Comparison of ENCODE assay signal across 1 cellular context in the genomic region with DNA sequence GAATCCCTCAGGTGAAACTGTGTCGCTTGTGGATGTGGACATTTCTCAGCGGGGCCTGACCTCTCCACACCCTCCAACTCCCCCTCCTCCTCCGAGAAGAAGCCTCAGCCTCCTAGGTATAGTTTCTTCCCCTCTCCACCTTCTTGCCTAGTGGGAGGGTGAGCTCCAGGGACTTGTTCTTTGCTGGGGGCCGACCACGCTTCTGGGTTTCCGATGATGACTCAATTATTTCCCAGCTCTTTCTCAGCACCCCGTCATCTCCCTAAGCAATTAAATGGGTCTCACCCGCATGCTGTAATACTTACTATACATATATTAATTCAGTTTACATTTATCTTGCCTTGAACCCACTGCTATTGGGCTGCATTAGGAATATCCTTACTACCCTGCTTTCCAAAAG.
TF ChIP-seq lines count a peak whose summit lies in the region.

No MANE protein-coding gene starts in this region.

TF ChIP-seq in GM23338, 12 proteins besides CTCF, POLR2A, EP300 and RAD21 (continued from another document):
- TF ChIP-seq, protein P1, sequence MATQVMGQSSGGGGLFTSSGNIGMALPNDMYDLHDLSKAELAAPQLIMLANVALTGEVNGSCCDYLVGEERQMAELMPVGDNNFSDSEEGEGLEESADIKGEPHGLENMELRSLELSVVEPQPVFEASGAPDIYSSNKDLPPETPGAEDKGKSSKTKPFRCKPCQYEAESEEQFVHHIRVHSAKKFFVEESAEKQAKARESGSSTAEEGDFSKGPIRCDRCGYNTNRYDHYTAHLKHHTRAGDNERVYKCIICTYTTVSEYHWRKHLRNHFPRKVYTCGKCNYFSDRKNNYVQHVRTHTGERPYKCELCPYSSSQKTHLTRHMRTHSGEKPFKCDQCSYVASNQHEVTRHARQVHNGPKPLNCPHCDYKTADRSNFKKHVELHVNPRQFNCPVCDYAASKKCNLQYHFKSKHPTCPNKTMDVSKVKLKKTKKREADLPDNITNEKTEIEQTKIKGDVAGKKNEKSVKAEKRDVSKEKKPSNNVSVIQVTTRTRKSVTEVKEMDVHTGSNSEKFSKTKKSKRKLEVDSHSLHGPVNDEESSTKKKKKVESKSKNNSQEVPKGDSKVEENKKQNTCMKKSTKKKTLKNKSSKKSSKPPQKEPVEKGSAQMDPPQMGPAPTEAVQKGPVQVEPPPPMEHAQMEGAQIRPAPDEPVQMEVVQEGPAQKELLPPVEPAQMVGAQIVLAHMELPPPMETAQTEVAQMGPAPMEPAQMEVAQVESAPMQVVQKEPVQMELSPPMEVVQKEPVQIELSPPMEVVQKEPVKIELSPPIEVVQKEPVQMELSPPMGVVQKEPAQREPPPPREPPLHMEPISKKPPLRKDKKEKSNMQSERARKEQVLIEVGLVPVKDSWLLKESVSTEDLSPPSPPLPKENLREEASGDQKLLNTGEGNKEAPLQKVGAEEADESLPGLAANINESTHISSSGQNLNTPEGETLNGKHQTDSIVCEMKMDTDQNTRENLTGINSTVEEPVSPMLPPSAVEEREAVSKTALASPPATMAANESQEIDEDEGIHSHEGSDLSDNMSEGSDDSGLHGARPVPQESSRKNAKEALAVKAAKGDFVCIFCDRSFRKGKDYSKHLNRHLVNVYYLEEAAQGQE (IDR thresholded peaks at IDR 0.05; ENCODE audit: unreplicated experiment) = no peak
- no peak for TF ChIP-seq EZH2 (IDR thresholded peaks at IDR 0.05; ENCODE audit: low read depth, unreplicated experiment)
- no peak for TF ChIP-seq JUNB (IDR thresholded peaks at IDR 0.05; ENCODE audit: unreplicated experiment)
- no peak for TF ChIP-seq STAT1 (IDR thresholded peaks at IDR 0.05; ENCODE audit: unreplicated experiment)
- TF ChIP-seq, protein P2, sequence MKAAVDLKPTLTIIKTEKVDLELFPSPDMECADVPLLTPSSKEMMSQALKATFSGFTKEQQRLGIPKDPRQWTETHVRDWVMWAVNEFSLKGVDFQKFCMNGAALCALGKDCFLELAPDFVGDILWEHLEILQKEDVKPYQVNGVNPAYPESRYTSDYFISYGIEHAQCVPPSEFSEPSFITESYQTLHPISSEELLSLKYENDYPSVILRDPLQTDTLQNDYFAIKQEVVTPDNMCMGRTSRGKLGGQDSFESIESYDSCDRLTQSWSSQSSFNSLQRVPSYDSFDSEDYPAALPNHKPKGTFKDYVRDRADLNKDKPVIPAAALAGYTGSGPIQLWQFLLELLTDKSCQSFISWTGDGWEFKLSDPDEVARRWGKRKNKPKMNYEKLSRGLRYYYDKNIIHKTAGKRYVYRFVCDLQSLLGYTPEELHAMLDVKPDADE (IDR thresholded peaks at IDR 0.05) = no peak
- no peak for TF ChIP-seq ZNF114 (CRISPR knock-in tag; IDR thresholded peaks at IDR 0.05)
- TF ChIP-seq ZNF331 (CRISPR knock-in tag; IDR thresholded peaks at IDR 0.05; ENCODE audit: low read depth) = no peak
- no peak for TF ChIP-seq CREB1 (CRISPR knock-in tag; IDR thresholded peaks at IDR 0.05; ENCODE audit: low read depth)
- TF ChIP-seq, protein P3, sequence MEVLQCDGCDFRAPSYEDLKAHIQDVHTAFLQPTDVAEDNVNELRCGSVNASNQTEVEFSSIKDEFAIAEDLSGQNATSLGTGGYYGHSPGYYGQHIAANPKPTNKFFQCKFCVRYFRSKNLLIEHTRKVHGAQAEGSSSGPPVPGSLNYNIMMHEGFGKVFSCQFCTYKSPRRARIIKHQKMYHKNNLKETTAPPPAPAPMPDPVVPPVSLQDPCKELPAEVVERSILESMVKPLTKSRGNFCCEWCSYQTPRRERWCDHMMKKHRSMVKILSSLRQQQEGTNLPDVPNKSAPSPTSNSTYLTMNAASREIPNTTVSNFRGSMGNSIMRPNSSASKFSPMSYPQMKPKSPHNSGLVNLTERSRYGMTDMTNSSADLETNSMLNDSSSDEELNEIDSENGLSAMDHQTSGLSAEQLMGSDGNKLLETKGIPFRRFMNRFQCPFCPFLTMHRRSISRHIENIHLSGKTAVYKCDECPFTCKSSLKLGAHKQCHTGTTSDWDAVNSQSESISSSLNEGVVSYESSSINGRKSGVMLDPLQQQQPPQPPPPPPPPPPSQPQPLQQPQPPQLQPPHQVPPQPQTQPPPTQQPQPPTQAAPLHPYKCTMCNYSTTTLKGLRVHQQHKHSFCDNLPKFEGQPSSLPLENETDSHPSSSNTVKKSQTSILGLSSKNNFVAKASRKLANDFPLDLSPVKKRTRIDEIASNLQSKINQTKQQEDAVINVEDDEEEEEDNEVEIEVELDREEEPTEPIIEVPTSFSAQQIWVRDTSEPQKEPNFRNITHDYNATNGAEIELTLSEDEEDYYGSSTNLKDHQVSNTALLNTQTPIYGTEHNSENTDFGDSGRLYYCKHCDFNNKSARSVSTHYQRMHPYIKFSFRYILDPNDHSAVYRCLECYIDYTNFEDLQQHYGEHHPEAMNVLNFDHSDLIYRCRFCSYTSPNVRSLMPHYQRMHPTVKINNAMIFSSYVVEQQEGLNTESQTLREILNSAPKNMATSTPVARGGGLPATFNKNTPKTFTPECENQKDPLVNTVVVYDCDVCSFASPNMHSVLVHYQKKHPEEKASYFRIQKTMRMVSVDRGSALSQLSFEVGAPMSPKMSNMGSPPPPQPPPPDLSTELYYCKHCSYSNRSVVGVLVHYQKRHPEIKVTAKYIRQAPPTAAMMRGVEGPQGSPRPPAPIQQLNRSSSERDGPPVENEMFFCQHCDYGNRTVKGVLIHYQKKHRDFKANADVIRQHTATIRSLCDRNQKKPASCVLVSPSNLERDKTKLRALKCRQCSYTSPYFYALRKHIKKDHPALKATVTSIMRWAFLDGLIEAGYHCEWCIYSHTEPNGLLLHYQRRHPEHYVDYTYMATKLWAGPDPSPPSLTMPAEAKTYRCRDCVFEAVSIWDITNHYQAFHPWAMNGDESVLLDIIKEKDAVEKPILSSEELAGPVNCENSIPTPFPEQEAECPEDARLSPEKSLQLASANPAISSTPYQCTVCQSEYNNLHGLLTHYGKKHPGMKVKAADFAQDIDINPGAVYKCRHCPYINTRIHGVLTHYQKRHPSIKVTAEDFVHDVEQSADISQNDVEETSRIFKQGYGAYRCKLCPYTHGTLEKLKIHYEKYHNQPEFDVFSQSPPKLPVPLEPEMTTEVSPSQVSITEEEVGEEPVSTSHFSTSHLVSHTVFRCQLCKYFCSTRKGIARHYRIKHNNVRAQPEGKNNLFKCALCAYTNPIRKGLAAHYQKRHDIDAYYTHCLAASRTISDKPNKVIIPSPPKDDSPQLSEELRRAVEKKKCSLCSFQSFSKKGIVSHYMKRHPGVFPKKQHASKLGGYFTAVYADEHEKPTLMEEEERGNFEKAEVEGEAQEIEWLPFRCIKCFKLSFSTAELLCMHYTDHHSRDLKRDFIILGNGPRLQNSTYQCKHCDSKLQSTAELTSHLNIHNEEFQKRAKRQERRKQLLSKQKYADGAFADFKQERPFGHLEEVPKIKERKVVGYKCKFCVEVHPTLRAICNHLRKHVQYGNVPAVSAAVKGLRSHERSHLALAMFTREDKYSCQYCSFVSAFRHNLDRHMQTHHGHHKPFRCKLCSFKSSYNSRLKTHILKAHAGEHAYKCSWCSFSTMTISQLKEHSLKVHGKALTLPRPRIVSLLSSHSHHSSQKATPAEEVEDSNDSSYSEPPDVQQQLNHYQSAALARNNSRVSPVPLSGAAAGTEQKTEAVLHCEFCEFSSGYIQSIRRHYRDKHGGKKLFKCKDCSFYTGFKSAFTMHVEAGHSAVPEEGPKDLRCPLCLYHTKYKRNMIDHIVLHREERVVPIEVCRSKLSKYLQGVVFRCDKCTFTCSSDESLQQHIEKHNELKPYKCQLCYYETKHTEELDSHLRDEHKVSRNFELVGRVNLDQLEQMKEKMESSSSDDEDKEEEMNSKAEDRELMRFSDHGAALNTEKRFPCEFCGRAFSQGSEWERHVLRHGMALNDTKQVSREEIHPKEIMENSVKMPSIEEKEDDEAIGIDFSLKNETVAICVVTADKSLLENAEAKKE (CRISPR knock-in tag; IDR thresholded peaks at IDR 0.05) = no peak
